In the genomic region with DNA sequence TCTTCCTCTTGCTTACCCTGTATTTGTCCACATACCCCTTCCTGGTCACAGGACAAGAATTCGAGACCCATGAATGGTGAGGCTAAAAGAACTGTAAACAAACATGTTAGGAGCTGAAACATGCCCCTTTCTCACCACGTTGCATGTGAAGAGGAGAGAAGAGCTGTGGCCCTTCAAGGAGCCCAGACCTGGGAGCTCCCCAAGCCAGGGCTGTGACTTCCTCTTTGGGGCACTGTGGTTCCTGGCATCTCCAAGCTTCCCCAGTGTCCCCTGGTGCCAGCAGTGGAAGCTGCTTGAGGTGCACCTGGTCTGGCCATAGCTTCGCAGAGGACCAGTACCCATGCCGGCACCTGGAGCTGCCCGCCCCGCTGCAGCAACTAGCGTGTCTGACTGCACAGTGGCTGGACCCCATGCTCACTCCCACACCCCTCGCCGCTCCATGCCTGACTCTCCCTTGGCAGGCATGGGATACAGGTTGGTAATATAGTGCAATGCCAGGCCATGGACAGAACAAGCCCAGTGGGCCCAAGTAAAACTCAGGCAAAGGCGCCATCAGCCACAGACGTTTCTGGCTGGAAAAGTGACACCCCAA, we compare ENCODE assay signal across 12 cellular contexts.
"Had no signal": no experiment of that assay in that cellular context is flagged by ENCODE, and none has a peak within 500 bp of the region (broad histone marks: within the 10 kb centered on the region; RNA-seq: fewer than 3 reads in every experiment).

No MANE protein-coding gene starts in this region.

- DNase-seq: activated naive CD4-positive, alpha-beta T cell treated with anti-CD3 and anti-CD28 coated beads, Interleukin-2, amount 50 U/mL, for 16 hours; heart left ventricle; immature natural killer cell; right lobe of liver; stimulated activated CD4-positive, alpha-beta T cell treated with anti-CD3 and anti-CD28 coated beads, Interleukin-4, amount 100 ng/mL, for 4 hours; stimulated activated CD8-positive, alpha-beta memory T cell treated with anti-CD3 and anti-CD28 coated beads, Interleukin-4, amount 100 ng/mL, for 48 hours; T-helper 2 cell; trophoblast cell had no signal

- ATAC-seq: activated CD4-positive, CD25-positive, alpha-beta regulatory T cell treated with anti-CD3 and anti-CD28 coated beads, Interleukin-2, amount 50 U/mL, for 24 hours; activated T-helper 17 cell treated with anti-CD3 and anti-CD28 coated beads, Interleukin-2, amount 50 U/mL, for 72 hours had no signal

- H3K4me1 ChIP-seq: suprapubic skin had no signal

- H3K4me3 ChIP-seq: heart left ventricle, right lobe of liver, smooth muscle cell, suprapubic skin had no signal

- H3K27ac ChIP-seq: heart left ventricle, right lobe of liver, suprapubic skin had no signal

- H3K27me3 ChIP-seq: heart left ventricle, right lobe of liver, suprapubic skin had no signal

- H3K9me3 ChIP-seq: right lobe of liver, suprapubic skin had no signal
